ENCODE assay signal across 40 cellular contexts in the genomic region with DNA sequence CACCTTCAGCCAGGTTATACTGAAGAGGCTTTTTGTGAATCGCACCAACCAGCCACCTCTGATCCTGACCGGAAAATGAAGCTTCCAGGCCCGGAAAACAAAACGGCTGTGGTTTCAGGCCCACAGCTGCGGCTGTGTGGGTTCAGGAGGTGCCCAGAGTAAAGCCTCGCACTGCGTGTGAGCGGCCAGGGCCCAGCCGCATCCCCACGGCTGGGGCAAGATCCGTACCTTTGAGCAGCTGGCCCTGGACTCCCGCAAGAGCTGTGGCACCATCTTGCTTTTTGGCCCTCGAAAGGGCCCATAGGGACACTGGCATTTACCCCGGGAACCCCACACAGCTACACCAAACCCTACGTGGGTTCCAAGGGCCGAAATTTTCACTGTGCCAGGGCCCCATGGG.
"Had no signal": no experiment of that assay in that cellular context is flagged by ENCODE, and none has a peak within 500 bp of the region (broad histone marks: within the 10 kb centered on the region; RNA-seq: fewer than 3 reads in every experiment).

No MANE protein-coding gene starts in this region.

- H3K4me1 Mint-ChIP-seq: activated naive CD4-positive, alpha-beta T cell treated with anti-CD3 and anti-CD28 coated beads, Interleukin-2, amount 10 ng/mL, durations not matched to agents 7 days and 5 days; activated naive CD4-positive, alpha-beta T cell treated with anti-CD3 and anti-CD28 coated beads, Interleukin-2, amount 50 U/mL, for 24 hours; activated naive CD8-positive, alpha-beta T cell treated with anti-CD3 and anti-CD28 coated beads for 36 hours; activated naive CD8-positive, alpha-beta T cell treated with anti-CD3 and anti-CD28 coated beads, Interleukin-2, amount 10 ng/mL, durations not matched to agents 7 days and 5 days; activated naive CD8-positive, alpha-beta T cell treated with anti-CD3 and anti-CD28 coated beads, Interleukin-2, amount 50 U/mL, for 24 hours; activated T-helper 17 cell treated with anti-CD3 and anti-CD28 coated beads, Interleukin-2, amount 50 U/mL, for 72 hours; central memory CD8-positive, alpha-beta T cell had no signal

- ATAC-seq: activated naive CD4-positive, alpha-beta T cell treated with anti-CD3 and anti-CD28 coated beads, Interleukin-2, amount 50 U/mL, for 72 hours; activated naive CD8-positive, alpha-beta T cell treated with anti-CD3 and anti-CD28 coated beads, Interleukin-2, amount 50 U/mL, for 24 hours; activated T-cell treated with anti-CD3 and anti-CD28 coated beads, Interleukin-2, amount 50 U/mL, for 4 hours; activated T-cell treated with anti-CD3 and anti-CD28 coated beads, Interleukin-2, amount 50 U/mL, for 72 hours; activated T-helper 17 cell treated with anti-CD3 and anti-CD28 coated beads, Interleukin-2, amount 50 U/mL, for 72 hours; body of pancreas had no signal

- H3K9me3 Mint-ChIP-seq: activated naive CD4-positive, alpha-beta T cell treated with anti-CD3 and anti-CD28 coated beads for 36 hours; activated naive CD4-positive, alpha-beta T cell treated with anti-CD3 and anti-CD28 coated beads, Interleukin-2, amount 10 ng/mL, durations not matched to agents 7 days and 5 days; activated naive CD4-positive, alpha-beta T cell treated with anti-CD3 and anti-CD28 coated beads, Interleukin-2, amount 50 U/mL, for 24 hours; activated naive CD4-positive, alpha-beta T cell treated with anti-CD3 and anti-CD28 coated beads, Interleukin-2, amount 50 U/mL, for 72 hours; activated naive CD8-positive, alpha-beta T cell treated with anti-CD3 and anti-CD28 coated beads for 36 hours; activated naive CD8-positive, alpha-beta T cell treated with anti-CD3 and anti-CD28 coated beads, Interleukin-2, amount 10 ng/mL, durations not matched to agents 7 days and 5 days; activated naive CD8-positive, alpha-beta T cell treated with anti-CD3 and anti-CD28 coated beads, Interleukin-2, amount 50 U/mL, for 24 hours; activated T-cell treated with anti-CD3 and anti-CD28 coated beads, Interleukin-2, amount 50 U/mL, for 24 hours; activated T-cell treated with anti-CD3 and anti-CD28 coated beads, Interleukin-2, amount 50 U/mL, for 4 hours; activated T-cell treated with anti-CD3 and anti-CD28 coated beads, Interleukin-2, amount 50 U/mL, for 72 hours; activated T-helper 1 cell treated with anti-CD3 and anti-CD28 coated beads, Interleukin-12 subunit alpha, Interleukin-12 subunit beta, Interleukin-2, Interleukin-4 antibody, amounts not matched to agents 30 ng/mL and 10 ng/mL and 1 ng/mL, durations not matched to agents 14 hours and 24 hours and 36 hours; activated T-helper 17 cell treated with anti-CD3 and anti-CD28 coated beads, Interleukin-2, amount 50 U/mL, for 72 hours; activated T-helper 2 cell treated with anti-CD3 and anti-CD28 coated beads, Interferon-gamma antibody, Interleukin-2, Interleukin-4, amounts not matched to agents 10 μg/mL and 5 μg/mL and 100 μg/mL, durations not matched to agents 14 hours and 24 hours and 36 hours; central memory CD8-positive, alpha-beta T cell had no signal

- H3K36me3 Mint-ChIP-seq: activated naive CD4-positive, alpha-beta T cell treated with anti-CD3 and anti-CD28 coated beads, Interleukin-2, amount 10 ng/mL, durations not matched to agents 7 days and 5 days; activated naive CD4-positive, alpha-beta T cell treated with anti-CD3 and anti-CD28 coated beads, Interleukin-2, amount 50 U/mL, for 24 hours; activated naive CD4-positive, alpha-beta T cell treated with anti-CD3 and anti-CD28 coated beads, Interleukin-2, amount 50 U/mL, for 72 hours; activated naive CD8-positive, alpha-beta T cell; activated naive CD8-positive, alpha-beta T cell treated with anti-CD3 and anti-CD28 coated beads for 36 hours; activated naive CD8-positive, alpha-beta T cell treated with anti-CD3 and anti-CD28 coated beads, Interleukin-2, amount 10 ng/mL, durations not matched to agents 7 days and 5 days; brain had no signal

- H3K4me1 ChIP-seq: adrenal gland, ascending aorta, body of pancreas, breast epithelium had no signal

- DNase-seq: activated effector memory CD4-positive, alpha-beta T cell treated with anti-CD3 and anti-CD28 coated beads, Interleukin-2, amount 50 U/mL, for 16 hours; activated effector memory CD4-positive, alpha-beta T cell treated with Interleukin-2 at 50 U/mL for 16 hours; activated gamma-delta T cell; activated gamma-delta T cell treated with Interleukin-2 at 50 U/mL for 16 hours; activated naive CD4-positive, alpha-beta T cell; activated naive CD4-positive, alpha-beta T cell treated with anti-CD3 and anti-CD28 coated beads for 36 hours; activated naive CD4-positive, alpha-beta T cell treated with anti-CD3 and anti-CD28 coated beads, Interleukin-2, amount 10 ng/mL, durations not matched to agents 7 days and 5 days; activated naive CD4-positive, alpha-beta T cell treated with anti-CD3 and anti-CD28 coated beads, Interleukin-2, amount 50 U/mL, for 16 hours; activated naive CD4-positive, alpha-beta T cell treated with Interleukin-2 at 50 U/mL for 16 hours; activated naive CD8-positive, alpha-beta T cell treated with anti-CD3 and anti-CD28 coated beads for 36 hours; activated naive CD8-positive, alpha-beta T cell treated with anti-CD3 and anti-CD28 coated beads, Interleukin-2, amount 10 ng/mL, durations not matched to agents 7 days and 5 days; activated naive CD8-positive, alpha-beta T cell treated with anti-CD3 and anti-CD28 coated beads, Interleukin-2, amount 50 U/mL, for 24 hours; activated T-cell treated with anti-CD3 and anti-CD28 coated beads, Interleukin-2, amount 50 U/mL, for 1 hour; activated T-cell treated with anti-CD3 and anti-CD28 coated beads, Interleukin-2, amount 50 U/mL, for 24 hours; activated T-cell treated with anti-CD3 and anti-CD28 coated beads, Interleukin-2, amount 50 U/mL, for 4 hours; activated T-cell treated with anti-CD3 and anti-CD28 coated beads, Interleukin-2, amount 50 U/mL, for 48 hours; activated T-cell treated with anti-CD3 and anti-CD28 coated beads, Interleukin-2, amount 50 U/mL, for 72 hours; adrenal gland; amniotic stem cell; amygdala; anterior cingulate cortex; aorta; body of pancreas; brain microvascular endothelial cell; caudate nucleus; central memory CD4-positive, alpha-beta T cell; cerebellar nuclear complex had no signal

- H3K27ac Mint-ChIP-seq: activated naive CD4-positive, alpha-beta T cell treated with anti-CD3 and anti-CD28 coated beads for 36 hours; activated naive CD4-positive, alpha-beta T cell treated with anti-CD3 and anti-CD28 coated beads, Interleukin-2, amount 10 ng/mL, durations not matched to agents 7 days and 5 days; activated naive CD4-positive, alpha-beta T cell treated with anti-CD3 and anti-CD28 coated beads, Interleukin-2, amount 50 U/mL, for 24 hours; activated naive CD8-positive, alpha-beta T cell; activated naive CD8-positive, alpha-beta T cell treated with anti-CD3 and anti-CD28 coated beads for 36 hours; activated naive CD8-positive, alpha-beta T cell treated with anti-CD3 and anti-CD28 coated beads, Interleukin-2, amount 10 ng/mL, durations not matched to agents 7 days and 5 days; activated naive CD8-positive, alpha-beta T cell treated with anti-CD3 and anti-CD28 coated beads, Interleukin-2, amount 50 U/mL, for 24 hours; activated T-cell treated with anti-CD3 and anti-CD28 coated beads, Interleukin-2, amount 50 U/mL, for 24 hours; activated T-cell treated with anti-CD3 and anti-CD28 coated beads, Interleukin-2, amount 50 U/mL, for 72 hours; activated T-helper 1 cell treated with anti-CD3 and anti-CD28 coated beads, Interleukin-12 subunit alpha, Interleukin-12 subunit beta, Interleukin-2, Interleukin-4 antibody, amounts not matched to agents 30 ng/mL and 10 ng/mL and 1 ng/mL, durations not matched to agents 14 hours and 24 hours and 36 hours; activated T-helper 17 cell treated with anti-CD3 and anti-CD28 coated beads, Interleukin-2, amount 50 U/mL, for 72 hours; activated T-helper 2 cell treated with anti-CD3 and anti-CD28 coated beads, Interferon-gamma antibody, Interleukin-2, Interleukin-4, amounts not matched to agents 10 μg/mL and 5 μg/mL and 100 μg/mL, durations not matched to agents 14 hours and 24 hours and 36 hours; brain had no signal

- H3K27me3 ChIP-seq: adrenal gland, ascending aorta, body of pancreas, brain microvascular endothelial cell, breast epithelium, cardiac muscle cell had no signal

- H3K4me3 ChIP-seq: adrenal gland, ascending aorta, body of pancreas, breast epithelium, cardiac muscle cell had no signal

- H3K36me3 ChIP-seq: adrenal gland, ascending aorta, brain microvascular endothelial cell, breast epithelium, cardiac muscle cell had no signal

- FAIRE-seq: astrocyte, bronchial epithelial cell had no signal

- H3K27me3 Mint-ChIP-seq: activated naive CD4-positive, alpha-beta T cell treated with anti-CD3 and anti-CD28 coated beads, Interleukin-2, amount 10 ng/mL, durations not matched to agents 7 days and 5 days; activated naive CD4-positive, alpha-beta T cell treated with anti-CD3 and anti-CD28 coated beads, Interleukin-2, amount 50 U/mL, for 24 hours; activated naive CD8-positive, alpha-beta T cell; activated naive CD8-positive, alpha-beta T cell treated with anti-CD3 and anti-CD28 coated beads for 36 hours; activated naive CD8-positive, alpha-beta T cell treated with anti-CD3 and anti-CD28 coated beads, Interleukin-2, amount 10 ng/mL, durations not matched to agents 7 days and 5 days; activated naive CD8-positive, alpha-beta T cell treated with anti-CD3 and anti-CD28 coated beads, Interleukin-2, amount 50 U/mL, for 24 hours; activated T-cell treated with anti-CD3 and anti-CD28 coated beads, Interleukin-2, amount 50 U/mL, for 24 hours; activated T-helper 17 cell treated with anti-CD3 and anti-CD28 coated beads, Interleukin-2, amount 50 U/mL, for 72 hours; brain; central memory CD8-positive, alpha-beta T cell had no signal

- H3K9me3 ChIP-seq: adrenal gland, ascending aorta, body of pancreas, breast epithelium had no signal

- H3K27ac ChIP-seq: adrenal gland, ascending aorta, body of pancreas, brain microvascular endothelial cell, breast epithelium, cardiac muscle cell had no signal

- H3K4me3 Mint-ChIP-seq: activated naive CD4-positive, alpha-beta T cell treated with anti-CD3 and anti-CD28 coated beads for 36 hours; activated naive CD4-positive, alpha-beta T cell treated with anti-CD3 and anti-CD28 coated beads, Interleukin-2, amount 10 ng/mL, durations not matched to agents 7 days and 5 days; activated naive CD4-positive, alpha-beta T cell treated with anti-CD3 and anti-CD28 coated beads, Interleukin-2, amount 50 U/mL, for 24 hours; activated naive CD8-positive, alpha-beta T cell; activated naive CD8-positive, alpha-beta T cell treated with anti-CD3 and anti-CD28 coated beads for 36 hours; activated naive CD8-positive, alpha-beta T cell treated with anti-CD3 and anti-CD28 coated beads, Interleukin-2, amount 10 ng/mL, durations not matched to agents 7 days and 5 days; activated naive CD8-positive, alpha-beta T cell treated with anti-CD3 and anti-CD28 coated beads, Interleukin-2, amount 50 U/mL, for 24 hours; activated T-cell treated with anti-CD3 and anti-CD28 coated beads, Interleukin-2, amount 50 U/mL, for 24 hours; activated T-cell treated with anti-CD3 and anti-CD28 coated beads, Interleukin-2, amount 50 U/mL, for 4 hours; activated T-cell treated with anti-CD3 and anti-CD28 coated beads, Interleukin-2, amount 50 U/mL, for 72 hours; activated T-helper 1 cell treated with anti-CD3 and anti-CD28 coated beads, Interleukin-12 subunit alpha, Interleukin-12 subunit beta, Interleukin-2, Interleukin-4 antibody, amounts not matched to agents 30 ng/mL and 10 ng/mL and 1 ng/mL, durations not matched to agents 14 hours and 24 hours and 36 hours; activated T-helper 17 cell treated with anti-CD3 and anti-CD28 coated beads, Interleukin-2, amount 50 U/mL, for 72 hours; brain; central memory CD8-positive, alpha-beta T cell had no signal
